Comparison of ENCODE assay signal across 1 cellular context in genomic region chr13:59337070-59337469, GRCh38.
TF ChIP-seq lines count a peak whose summit lies in the region.

No MANE protein-coding gene starts in this region.

TF ChIP-seq in GM23338, 12 proteins besides CTCF, POLR2A, EP300 and RAD21 (continued from another document):
- TF ChIP-seq ETS1 (IDR thresholded peaks at IDR 0.05) = no peak
TF ChIP-seq in GM23338: peak in this region for 0.
